1 cellular context compared by ENCODE assay signal in genomic region chr12:101336400-101336799, GRCh38.
TF ChIP-seq lines count a peak whose summit lies in the region.

No MANE protein-coding gene starts in this region.

TF ChIP-seq in IMR-90, 13 proteins besides CTCF, POLR2A, EP300 and RAD21:
- no peak for TF ChIP-seq SMC3 (IDR thresholded peaks at IDR 0.05; ENCODE audit: low read depth, low read length)
- TF ChIP-seq NFE2L2 (IDR thresholded peaks at IDR 0.05; ENCODE audit: low read depth, low read length), result no peak
- no peak for TF ChIP-seq FOS (IDR thresholded peaks at IDR 0.05; ENCODE audit: low read depth, low read length)
- TF ChIP-seq CHD1 (IDR thresholded peaks at IDR 0.05; ENCODE audit: low read depth, low read length), result no peak
- no peak for TF ChIP-seq RCOR1 (IDR thresholded peaks at IDR 0.05; ENCODE audit: insufficient replicate concordance, low read length)
- no peak for TF ChIP-seq CEBPB (IDR thresholded peaks at IDR 0.05; ENCODE audit: low read depth, low read length)
- TF ChIP-seq MXI1 (IDR thresholded peaks at IDR 0.05; ENCODE audit: borderline replicate concordance, low read depth, low read length), result no peak
- no peak for TF ChIP-seq BHLHE40 (IDR thresholded peaks at IDR 0.05; ENCODE audit: low read depth, low read length)
- TF ChIP-seq MAZ (IDR thresholded peaks at IDR 0.05; ENCODE audit: borderline replicate concordance, low read depth, low read length), result no peak
- TF ChIP-seq RFX5 (IDR thresholded peaks at IDR 0.05; ENCODE audit: low read depth, low read length), result no peak
- TF ChIP-seq, protein P1, sequence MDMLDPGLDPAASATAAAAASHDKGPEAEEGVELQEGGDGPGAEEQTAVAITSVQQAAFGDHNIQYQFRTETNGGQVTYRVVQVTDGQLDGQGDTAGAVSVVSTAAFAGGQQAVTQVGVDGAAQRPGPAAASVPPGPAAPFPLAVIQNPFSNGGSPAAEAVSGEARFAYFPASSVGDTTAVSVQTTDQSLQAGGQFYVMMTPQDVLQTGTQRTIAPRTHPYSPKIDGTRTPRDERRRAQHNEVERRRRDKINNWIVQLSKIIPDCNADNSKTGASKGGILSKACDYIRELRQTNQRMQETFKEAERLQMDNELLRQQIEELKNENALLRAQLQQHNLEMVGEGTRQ (IDR thresholded peaks at IDR 0.05; ENCODE audit: low read depth, low read length), result no peak
- TF ChIP-seq, protein P2, sequence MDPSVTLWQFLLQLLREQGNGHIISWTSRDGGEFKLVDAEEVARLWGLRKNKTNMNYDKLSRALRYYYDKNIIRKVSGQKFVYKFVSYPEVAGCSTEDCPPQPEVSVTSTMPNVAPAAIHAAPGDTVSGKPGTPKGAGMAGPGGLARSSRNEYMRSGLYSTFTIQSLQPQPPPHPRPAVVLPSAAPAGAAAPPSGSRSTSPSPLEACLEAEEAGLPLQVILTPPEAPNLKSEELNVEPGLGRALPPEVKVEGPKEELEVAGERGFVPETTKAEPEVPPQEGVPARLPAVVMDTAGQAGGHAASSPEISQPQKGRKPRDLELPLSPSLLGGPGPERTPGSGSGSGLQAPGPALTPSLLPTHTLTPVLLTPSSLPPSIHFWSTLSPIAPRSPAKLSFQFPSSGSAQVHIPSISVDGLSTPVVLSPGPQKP (IDR thresholded peaks at IDR 0.05; ENCODE audit: borderline replicate concordance, low read depth, low read length), result no peak
- TF ChIP-seq MAFK (IDR thresholded peaks at IDR 0.05; ENCODE audit: low read depth, low read length), result no peak
